Comparison of ENCODE assay signal across 9 cellular contexts in genomic region chr10:73782749-73783085, GRCh38. TPM values are rescaled to one million over a fixed set of nuclear protein-coding genes. Genes with fewer than 3 reads are reported as not detected.
DNase-seq lines count a peak whose midpoint lies in the region; ATAC-seq and TF ChIP-seq lines count a peak whose summit lies in the region.
"Had no signal": no experiment of that assay in that cellular context is flagged by ENCODE, and none has a peak within 500 bp of the region (broad histone marks: within the 10 kb centered on the region; RNA-seq: fewer than 3 reads in every experiment).

No MANE protein-coding gene starts in this region.

- no peak overlapping the region for H2AFZ ChIP-seq in trophoblast cell (ENCODE audit: insufficient read depth, low read length, poor library complexity)

- H3K4ac ChIP-seq in trophoblast cell (ENCODE audit: low read depth, low read length): peak overlapping the region; percentile 64

- peak overlapping the region; percentile 78 for H3K4me2 ChIP-seq in trophoblast cell (ENCODE audit: low read length)

- H2AK5ac ChIP-seq in trophoblast cell (ENCODE audit: low read length): no peak overlapping the region

- H3K27ac Mint-ChIP-seq in Calu3 (ENCODE audit: unreplicated experiment): peak overlapping the region; percentile 92

- ATAC-seq in Panc1 (no peak), HG03571 (IDR thresholded peaks at IDR 0.05; ENCODE audit: unreplicated experiment) (no peak), GM19455 (IDR thresholded peaks at IDR 0.05; ENCODE audit: unreplicated experiment) (no peak)

- no peak overlapping the region for H4K91ac ChIP-seq in trophoblast cell (ENCODE audit: low read depth, low read length)

- H3K79me1 ChIP-seq in trophoblast cell (ENCODE audit: low read length): peaks cover 13% of the 10 kb centered on the region

- CTCF ChIA-PET in Calu3 (lab: Charles Lee) (interaction anchor here (0.9 to 1.0 kb wide), 2 partner anchors 10 to 104 kb away, joined by 3 to 4 read pairs; a partner anchor contains a TSS), Panc1 (lab: Charles Lee) (no interaction called here)

- H3K4me3 Mint-ChIP-seq in Calu3 (ENCODE audit: low read depth, unreplicated experiment): peak overlapping the region; percentile 93

- no peaks in the 10 kb centered on the region for H3K9me3 Mint-ChIP-seq in Calu3 (ENCODE audit: low read depth, unreplicated experiment)

- H3K4me1 ChIP-seq in Panc1 (ENCODE audit: control insufficient read depth, insufficient read depth, low read length): peaks cover 36% of the 10 kb centered on the region
- H3K4me1 ChIP-seq in trophoblast cell (ENCODE audit: control insufficient read depth in 1 of 2, insufficient read depth in 2 of 2, low read length in 2 of 2): peaks cover 4% of the 10 kb centered on the region in 2 experiments

- H3K27ac ChIP-seq in Panc1 (ENCODE audit: low read length): peak overlapping the region; percentile 94
- H3K27ac ChIP-seq in trophoblast cell (ENCODE audit: low read depth, low read length): no peak overlapping the region

- no peak overlapping the region for H3K14ac ChIP-seq in trophoblast cell (ENCODE audit: low read length)

- DNase-seq in Calu3: no peak
- DNase-seq in Panc1 (ENCODE audit: low read depth, low spot score): no peak
- no peak for DNase-seq in epithelial cell of proximal tubule (ENCODE audit: low read depth)
- no peak for DNase-seq in trophoblast cell
- DNase-seq in NCI-H2171 treated with DMSO at 0.1 percent for 48 hours (lab: John Stamatoyannopoulos, UW): no peak
- no peak for DNase-seq in NCI-H510A (lab: John Stamatoyannopoulos, UW)
- DNase-seq: NCI-H526 treated with DMSO at 0.1 percent for 48 hours had no signal

- no peaks in the 10 kb centered on the region for H3K27me3 ChIP-seq in Panc1 (ENCODE audit: control insufficient read depth, insufficient read depth, low read length)
- no peaks in the 10 kb centered on the region for H3K27me3 ChIP-seq in trophoblast cell (ENCODE audit: insufficient read depth, low read length)

- H3K9me3 ChIP-seq in Panc1 (ENCODE audit: control insufficient read depth, insufficient read depth, low read depth, low read length) (no peaks in the 10 kb centered on the region), trophoblast cell (ENCODE audit: insufficient read depth, low read depth, low read length) (no peaks in the 10 kb centered on the region)

- intact Hi-C loops in Calu3 (cut with micrococcal nuclease; ENCODE audit: unreplicated experiment): no loop called here
- intact Hi-C loops in Panc1 (cut with micrococcal nuclease; ENCODE audit: unreplicated experiment): no loop called here

- no peak overlapping the region for H3K23ac ChIP-seq in trophoblast cell (ENCODE audit: low read length)

- no peak overlapping the region for H2BK12ac ChIP-seq in trophoblast cell (ENCODE audit: low read length)

- peaks cover 21% of the 10 kb centered on the region for H3K79me2 ChIP-seq in trophoblast cell (ENCODE audit: control insufficient read depth, insufficient read depth, low read length, poor library complexity)

- H3K36me3 ChIP-seq in Panc1 (ENCODE audit: control insufficient read depth, insufficient read depth, low read length) (peaks cover 3% of the 10 kb centered on the region; the same call in 1 of the 2 replicates), trophoblast cell (ENCODE audit: control insufficient read depth in 1 of 2, insufficient read depth in 2 of 2, low read length in 2 of 2) (peaks cover 10 to 12% of the 10 kb centered on the region in 2 experiments)

- H3K36me3 Mint-ChIP-seq in Calu3 (ENCODE audit: insufficient read depth, unreplicated experiment): peaks cover 56% of the 10 kb centered on the region

- no peak overlapping the region for H4K8ac ChIP-seq in trophoblast cell (ENCODE audit: low read depth, low read length)

- TF ChIP-seq CTCF in Calu3 (IDR thresholded peaks at IDR 0.05; ENCODE audit: unreplicated experiment) (no peak), Panc1 (IDR thresholded peaks at IDR 0.05) (no peak), epithelial cell of proximal tubule (conservative IDR thresholded peaks at IDR 0.05; ENCODE audit: low read depth, low read length) (no peak)

- POLR2A ChIA-PET in Panc1 (lab: Charles Lee): no interaction called here

- H4K12ac ChIP-seq in trophoblast cell (ENCODE audit: low read depth, low read length): no peak overlapping the region

- BruUV-seq in Calu3 (replicated peaks; lab: Mats Ljungman, UMichigan) (TSS peak; percentile 59), Panc1 (replicated peaks; lab: Mats Ljungman, UMichigan) (TSS peak; percentile 65)

- no peak overlapping the region for H3K18ac ChIP-seq in trophoblast cell (ENCODE audit: low read length)

- peaks cover 36% of the 10 kb centered on the region for H3K4me1 Mint-ChIP-seq in Calu3 (ENCODE audit: low read depth, unreplicated experiment)

- H3K27me3 Mint-ChIP-seq in Calu3 (ENCODE audit: unreplicated experiment): no peaks in the 10 kb centered on the region

- H3K9ac ChIP-seq in trophoblast cell (ENCODE audit: low read length): no peak overlapping the region

- H2BK120ac ChIP-seq in trophoblast cell (ENCODE audit: insufficient read depth, low read length, poor library complexity): no peak overlapping the region

- no peak overlapping the region for H2BK5ac ChIP-seq in trophoblast cell (ENCODE audit: low read depth, low read length, poor library complexity)

- WGBS in trophoblast cell (ENCODE audit: extremely low coverage, insufficient coverage, insufficient read length): no CpG with 5 or more reads among the region's 2 CpGs

- H3K4me3 ChIP-seq in Panc1 (ENCODE audit: low read depth in 2 of 2, low read length in 2 of 2) (peak overlapping the region; percentile 81 to 89), epithelial cell of proximal tubule (ENCODE audit: low read depth, low read length) (peak overlapping the region; percentile 77), trophoblast cell (ENCODE audit: low read depth, low read length) (no peak overlapping the region)

- in situ Hi-C loops in Panc1 (cut with HindIII; ENCODE audit: low pct_unique_long_range_greater_than_20kb, low sequenced_read_pairs): no loop called here

RNA-seq across cellular contexts. Expression of gene CHCHD1, which starts 0.9 kb away (rescaled TPM):
- total RNA-seq in Calu3 (2022) (39.2 and 44.1 TPM in 2 replicates), Panc1 (2021; ENCODE audit: unreplicated experiment) (41.2 TPM), epithelial cell of proximal tubule (62.5 and 89.8 TPM in 2 replicates)
- polyA plus RNA-seq in Panc1 (2012; ENCODE audit: insufficient read length): 71.5 TPM
- 119 and 120 TPM in 2 replicates for polyA plus RNA-seq in trophoblast cell (2013)

RNA-seq across cellular contexts. Expression of gene ZSWIM8, which starts 2.7 kb away (rescaled TPM):
- total RNA-seq in Calu3 (2022) (59.9 and 69.9 TPM in 2 replicates), Panc1 (2021; ENCODE audit: unreplicated experiment) (109 TPM), epithelial cell of proximal tubule (31.5 and 40.3 TPM in 2 replicates)
- polyA plus RNA-seq in Panc1 (2012; ENCODE audit: insufficient read length): 126 TPM
- 129 and 133 TPM in 2 replicates for polyA plus RNA-seq in trophoblast cell (2013)

RNA-seq across cellular contexts. Expression of gene NDST2, which starts 28.7 kb away (rescaled TPM):
- total RNA-seq in Calu3 (2022): 24.8 and 26.7 TPM in 2 replicates
- total RNA-seq in Panc1 (2021; ENCODE audit: unreplicated experiment): 49.0 TPM
- 49.6 TPM for polyA plus RNA-seq in Panc1 (2012; ENCODE audit: insufficient read length)
- 10.3 and 12.3 TPM in 2 replicates for total RNA-seq in epithelial cell of proximal tubule
- 13.2 and 14.3 TPM in 2 replicates for polyA plus RNA-seq in trophoblast cell (2013)

RNA-seq across cellular contexts. Expression of gene SEC24C, which starts 38.5 kb away (rescaled TPM):
- total RNA-seq in Calu3 (2022): 91.7 and 98.4 TPM in 2 replicates
- 113 TPM for total RNA-seq in Panc1 (2021; ENCODE audit: unreplicated experiment)
- polyA plus RNA-seq in Panc1 (2012; ENCODE audit: insufficient read length): 95.8 TPM
- 54.3 and 66.1 TPM in 2 replicates for total RNA-seq in epithelial cell of proximal tubule
- 62.6 and 66.3 TPM in 2 replicates for polyA plus RNA-seq in trophoblast cell (2013)
